Comparison of ENCODE assay signal across 8 cellular contexts in genomic region chr1:148334339-148335130, GRCh38.
A peak's percentile ranks its signal among the peaks of the same experiment; 100 is the strongest.
DNase-seq lines count a peak whose midpoint lies in the region; ATAC-seq and TF ChIP-seq lines count a peak whose summit lies in the region.

No MANE protein-coding gene starts in this region.

- DNase-seq in Caco-2 (peak; percentile 89 to 95), Panc1 (ENCODE audit: low read depth, low spot score) (peak; percentile 98), activated T-helper 1 cell treated with Interleukin-2 at 50 U/mL for 16 hours (ENCODE audit: low read depth) (peak; percentile 64), fibroblast of mammary gland (ENCODE audit: low read depth) (peak; percentile 95)
- peak; percentile 78 for DNase-seq in natural killer cell treated with Interleukin-12 subunit alpha and Interleukin-12 subunit beta and Interleukin-15 and Interleukin-18, amount 100 ng/mL, for 72 hours (ENCODE audit: low spot score)
- peak; percentile 51 to 72 (median 67) for DNase-seq in stimulated activated naive CD4-positive, alpha-beta T cell (lab: John Stamatoyannopoulos, UW)

- peaks cover 16% of the 10 kb centered on the region for H3K36me3 Mint-ChIP-seq in Caco-2 (ENCODE audit: insufficient read depth, unreplicated experiment)
- H3K36me3 Mint-ChIP-seq in natural killer cell treated with Interleukin-12 subunit alpha and Interleukin-12 subunit beta and Interleukin-15 and Interleukin-18, amount 100 ng/mL, for 72 hours, result no peaks in the 10 kb centered on the region

- POLR2A ChIA-PET in Caco-2 (lab: Charles Lee), result interaction anchor here (0.7 to 2.8 kb wide), 11 partner anchors 11 to 1250 kb away, joined by 3 to 231 read pairs (median 4); partner anchors contain the start of gene NBPF11
- POLR2A ChIA-PET in Panc1 (lab: Charles Lee), result interaction anchor here (0.6 to 3.8 kb wide), 12 partner anchors 9 to 296 kb away, joined by 3 to 81 read pairs (median 3); no protein-coding TSS in a partner anchor

- H3K27ac ChIP-seq in HUES6 (ENCODE audit: low read depth, low read length), result peak overlapping the region; percentile 96
- H3K27ac ChIP-seq in Panc1 (ENCODE audit: low read length), result peak overlapping the region; percentile 99

- H3K27me3 ChIP-seq in Caco-2 (replicated peaks; ENCODE audit: control insufficient read depth, insufficient read depth, low read length) (no peaks in the 10 kb centered on the region), HUES6 (ENCODE audit: control insufficient read depth, insufficient read depth, low read length) (no peaks in the 10 kb centered on the region), Panc1 (ENCODE audit: control insufficient read depth, insufficient read depth, low read length) (no peaks in the 10 kb centered on the region)

- TF ChIP-seq CTCF in Caco-2 (IDR thresholded peaks at IDR 0.05; ENCODE audit: insufficient read depth in 1 of 2, low read depth in 1 of 2, low read length in 1 of 2, severe bottlenecking in 1 of 2, unreplicated experiment in 1 of 2), result no peak
- TF ChIP-seq CTCF in Panc1 (IDR thresholded peaks at IDR 0.05), result no peak
- TF ChIP-seq CTCF in fibroblast of mammary gland (conservative IDR thresholded peaks at IDR 0.05; ENCODE audit: control insufficient read depth, insufficient read depth, low read depth, low read length), result no peak

- peaks cover 4% of the 10 kb centered on the region; the same call in 1 of the 2 replicates for H3K4me1 ChIP-seq in Caco-2
- no peaks in the 10 kb centered on the region for H3K4me1 ChIP-seq in HUES6 (ENCODE audit: control insufficient read depth, insufficient read depth, low read length)
- peaks cover 5% of the 10 kb centered on the region for H3K4me1 ChIP-seq in Panc1 (ENCODE audit: control insufficient read depth, insufficient read depth, low read length)

- H3K4me1 Mint-ChIP-seq in Caco-2 (ENCODE audit: low read depth, unreplicated experiment), result peaks cover 8% of the 10 kb centered on the region
- H3K4me1 Mint-ChIP-seq in natural killer cell treated with Interleukin-12 subunit alpha and Interleukin-12 subunit beta and Interleukin-15 and Interleukin-18, amount 100 ng/mL, for 72 hours (ENCODE audit: low read depth in 2 of 2), result peaks cover 20 to 26% of the 10 kb centered on the region in 2 donors

- H3K36me3 ChIP-seq in Caco-2 (ENCODE audit: control insufficient read depth, insufficient read depth, low read length) (no peaks in the 10 kb centered on the region), HUES6 (ENCODE audit: control insufficient read depth, insufficient read depth, low read length) (no peaks in the 10 kb centered on the region), Panc1 (ENCODE audit: control insufficient read depth, insufficient read depth, low read length) (no peaks in the 10 kb centered on the region)

- peak overlapping the region; percentile 84 for H3K4me3 Mint-ChIP-seq in Caco-2 (ENCODE audit: unreplicated experiment)
- peak overlapping the region; percentile 93 for H3K4me3 Mint-ChIP-seq in natural killer cell treated with Interleukin-12 subunit alpha and Interleukin-12 subunit beta and Interleukin-15 and Interleukin-18, amount 100 ng/mL, for 72 hours

- ATAC-seq in GM21423 (IDR thresholded peaks at IDR 0.05; ENCODE audit: unreplicated experiment) (peak; percentile 65), Panc1 (peak; percentile 94)
- peak; percentile 92 to 93 for ATAC-seq in natural killer cell treated with Interleukin-12 subunit alpha and Interleukin-12 subunit beta and Interleukin-15 and Interleukin-18, amount 100 ng/mL, for 72 hours

- H3K9me3 Mint-ChIP-seq in Caco-2 (ENCODE audit: unreplicated experiment), result no peaks in the 10 kb centered on the region
- H3K9me3 Mint-ChIP-seq in natural killer cell treated with Interleukin-12 subunit alpha and Interleukin-12 subunit beta and Interleukin-15 and Interleukin-18, amount 100 ng/mL, for 72 hours, result no peaks in the 10 kb centered on the region

- H3K9me3 ChIP-seq in Caco-2 (0 out of 2 replicates have a peak, but pooled peaks cover 1% of the 10 kb centered on the region), HUES6 (ENCODE audit: control insufficient read depth, insufficient read depth, low read depth, low read length) (peaks cover 8% of the 10 kb centered on the region), Panc1 (ENCODE audit: control insufficient read depth, insufficient read depth, low read depth, low read length) (no peaks in the 10 kb centered on the region)

- in situ Hi-C loops in Panc1 (cut with HindIII; ENCODE audit: low pct_unique_long_range_greater_than_20kb, low sequenced_read_pairs), result no loop called here

- H3K9ac ChIP-seq in HUES6 (ENCODE audit: low read length), result peak overlapping the region; percentile 93

- H3K4me3 ChIP-seq in Caco-2 (ENCODE audit: low read depth, low read length) (peak overlapping the region; percentile 57), HUES6 (ENCODE audit: low read depth, low read length) (peak overlapping the region; percentile 65), Panc1 (ENCODE audit: low read depth in 2 of 2, low read length in 2 of 2) (peak overlapping the region; percentile 68 to 85), fibroblast of mammary gland (ENCODE audit: control insufficient read depth, low read depth, low read length) (peak overlapping the region; percentile 71)

- peaks cover 3% of the 10 kb centered on the region for H3K27me3 Mint-ChIP-seq in Caco-2 (ENCODE audit: insufficient read depth, unreplicated experiment)
- peaks cover 3 to 20% of the 10 kb centered on the region in 2 donors for H3K27me3 Mint-ChIP-seq in natural killer cell treated with Interleukin-12 subunit alpha and Interleukin-12 subunit beta and Interleukin-15 and Interleukin-18, amount 100 ng/mL, for 72 hours

- CTCF ChIA-PET in Caco-2 (lab: Charles Lee), result interaction anchor here (0.7 to 1.1 kb wide), 2 partner anchors 11 to 71 kb away, joined by 3 to 7 read pairs; no protein-coding TSS in a partner anchor
- CTCF ChIA-PET in Panc1 (lab: Charles Lee), result interaction anchor here (0.6 kb wide), 1 partner anchor 71 kb away, joined by 3 read pairs; no protein-coding TSS in a partner anchor

- H3K27ac Mint-ChIP-seq in Caco-2 (ENCODE audit: unreplicated experiment), result peak overlapping the region; percentile 100
- peak overlapping the region; percentile 96 to 97 for H3K27ac Mint-ChIP-seq in natural killer cell treated with Interleukin-12 subunit alpha and Interleukin-12 subunit beta and Interleukin-15 and Interleukin-18, amount 100 ng/mL, for 72 hours

- intact Hi-C loops in Caco-2 (cut with micrococcal nuclease; ENCODE audit: unreplicated experiment) (loop anchor here (1.0 kb wide), 1 partner anchor 71 kb away; no protein-coding TSS in a partner anchor), Panc1 (cut with micrococcal nuclease; ENCODE audit: unreplicated experiment) (loop anchor here (5.0 kb wide), 1 partner anchor 72 kb away; no protein-coding TSS in a partner anchor)

- BruUV-seq in Caco-2 (replicated peaks; lab: Mats Ljungman, UMichigan) (TSS peak; percentile 100), Panc1 (replicated peaks; lab: Mats Ljungman, UMichigan) (TSS peak; percentile 100)

Comparison
In these comparisons a context has a peak if more than half of its experiments do, and no peak if none do; other contexts are left out.
1. Peak in every context shown above with its lines: DNase-seq, ATAC-seq, H3K4me3 ChIP-seq and H3K27ac ChIP-seq.